In genomic region chr9:85741875-85742629, GRCh38 we compare ENCODE assay signal across 8 cellular contexts.
A peak's percentile ranks its signal among the peaks of the same experiment; 100 is the strongest.
DNase-seq lines count a peak whose midpoint lies in the region; TF ChIP-seq lines count a peak whose summit lies in the region.

AGTPBP1 (minus strand) TSS chr9:85741954; CDS start chr9:85712533, 29,421 bp downstream.

- H3K9me2 ChIP-seq in MM.1S (replicated peaks; ENCODE audit: insufficient read depth, low read length): no peaks in the 10 kb centered on the region

- H3K27ac ChIP-seq in MM.1S (ENCODE audit: low read length): peak within 1 kb of the TSS; percentile 85

- H3K9ac ChIP-seq in ES-I3 (ENCODE audit: low read depth, low read length) (peak within 1 kb of the TSS; percentile 65), MM.1S (ENCODE audit: low read length) (peak within 1 kb of the TSS; percentile 89)

- in situ Hi-C loops in HAP-1 (cut with MboI; ENCODE audit: low sequenced_read_pairs): no loop called here

- H3K27me3 ChIP-seq in HAP-1 (ENCODE audit: low read depth) (no peaks in the 10 kb centered on the region), MM.1S (replicated peaks; ENCODE audit: insufficient read depth, low read length) (no peaks in the 10 kb centered on the region), neuron (ENCODE audit: insufficient read depth, low read length) (no peaks in the 10 kb centered on the region)

- H3K79me2 ChIP-seq in MM.1S (ENCODE audit: low read length): peaks cover 45% of the 10 kb centered on the region

- H2AFZ ChIP-seq in MM.1S (ENCODE audit: low read length): peak within 1 kb of the TSS; percentile 95
- peak within 1 kb of the TSS; percentile 71 for H2AFZ ChIP-seq in neuron (ENCODE audit: low read depth, low read length)

- H3F3A ChIP-seq in MM.1S (ENCODE audit: insufficient read depth, low read length): peaks cover 14% of the 10 kb centered on the region

- H3K9me3 ChIP-seq in ES-I3 (ENCODE audit: control insufficient read depth, insufficient read depth, low read length): no peaks in the 10 kb centered on the region
- H3K9me3 ChIP-seq in HAP-1: no peaks in the 10 kb centered on the region
- H3K9me3 ChIP-seq in MM.1S (replicated peaks; ENCODE audit: insufficient read depth, low read length): no peaks in the 10 kb centered on the region
- no peaks in the 10 kb centered on the region for H3K9me3 ChIP-seq in neuron (ENCODE audit: low read length)

- H3K4me1 ChIP-seq in ES-I3 (ENCODE audit: insufficient read depth, low read length): peaks cover 12% of the 10 kb centered on the region; the same call in 1 of the 2 replicates
- H3K4me1 ChIP-seq in HAP-1: peaks cover 23% of the 10 kb centered on the region
- H3K4me1 ChIP-seq in MM.1S (ENCODE audit: low read length): 0 out of 2 replicates have a peak, but pooled peaks cover 5% of the 10 kb centered on the region
- peaks cover 31% of the 10 kb centered on the region for H3K4me1 ChIP-seq in neuron (ENCODE audit: insufficient read depth, low read length)

- TF ChIP-seq CTCF in MM.1S (IDR thresholded peaks at IDR 0.05; ENCODE audit: low read length) (peak; percentile 17; the same call in 1 of the 2 replicates), foreskin fibroblast (IDR thresholded peaks at IDR 0.05; ENCODE audit: low read depth, low read length) (no peak)

- no peaks in the 10 kb centered on the region for H4K20me1 ChIP-seq in MM.1S (ENCODE audit: insufficient read depth, low read length)

- H3K4me3 ChIP-seq in HAP-1: peak within 1 kb of the TSS; percentile 82
- peak within 1 kb of the TSS; percentile 96 for H3K4me3 ChIP-seq in MM.1S (ENCODE audit: low read length)
- H3K4me3 ChIP-seq in foreskin fibroblast (ENCODE audit: low read depth in 1 of 2, low read length in 2 of 2): peak within 1 kb of the TSS; percentile 82 to 89
- peak within 1 kb of the TSS; percentile 68 for H3K4me3 ChIP-seq in neuron (ENCODE audit: low read length)

- no peaks in the 10 kb centered on the region for H3K36me3 ChIP-seq in ES-I3 (ENCODE audit: insufficient read depth, low read length)
- no peaks in the 10 kb centered on the region for H3K36me3 ChIP-seq in HAP-1 (replicated peaks)
- H3K36me3 ChIP-seq in MM.1S (replicated peaks; ENCODE audit: insufficient read depth, low read length): no peaks in the 10 kb centered on the region
- H3K36me3 ChIP-seq in neuron (ENCODE audit: insufficient read depth, low read length): no peaks in the 10 kb centered on the region

- H3K4me2 ChIP-seq in MM.1S (ENCODE audit: low read depth, low read length): peak within 1 kb of the TSS; percentile 83

- DNase-seq in HAP-1 (ENCODE audit: low spot score in 2 of 2) (peak; percentile 91 to 96), MM.1S (peak; percentile 96), SIG-M5 treated with dmso at 0.1 percent for 504 hours (lab: John Stamatoyannopoulos, UW; ENCODE audit: unreplicated experiment) (peak; percentile 86), activated gamma-delta T cell treated with Interleukin-2 at 50 U/mL for 16 hours (peak; percentile 97), foreskin fibroblast (peak; percentile 95 to 98), stromal cell of bone marrow (ENCODE audit: low read depth) (peak; percentile 80)

Comparison
In these comparisons a context has a peak if more than half of its experiments do, and no peak if none do; other contexts are left out.
1. Peak in every context shown above with its lines: DNase-seq, H3K4me3 ChIP-seq and H3K27ac ChIP-seq.